19 cellular contexts compared by ENCODE assay signal in genomic region chr4:1414831-1415680, GRCh38. TPM values are rescaled to one million over a fixed set of nuclear protein-coding genes. Genes with fewer than 3 reads are reported as not detected.
A peak's percentile ranks its signal among the peaks of the same experiment; 100 is the strongest.
DNase-seq lines count a peak whose midpoint lies in the region; TF ChIP-seq lines count a peak whose summit lies in the region.
"Had no signal": no experiment of that assay in that cellular context is flagged by ENCODE, and none has a peak within 500 bp of the region (broad histone marks: within the 10 kb centered on the region; RNA-seq: fewer than 3 reads in every experiment).

No MANE protein-coding gene starts in this region.

- TF ChIP-seq CTCF in sigmoid colon (IDR thresholded peaks at IDR 0.05) = no peak

- DNase-seq in activated T-cell treated with anti-CD3 and anti-CD28 coated beads, Interleukin-2, amount 50 U/mL, for 1 hour = peak; percentile 6
- DNase-seq in activated T-cell treated with anti-CD3 and anti-CD28 coated beads for 4 hours = no peak
- DNase-seq in iPS DF 6.9 (ENCODE audit: low read depth, low spot score) = no peak
- peak; percentile 48 for DNase-seq in sigmoid colon
- no peak for DNase-seq in GM19238 (ENCODE audit: insufficient read length, low spot score)
- DNase-seq in SHP77 treated with DMSO at 0.1 percent for 48 hours (lab: John Stamatoyannopoulos, UW) = no peak
- DNase-seq in stimulated activated CD4-positive, alpha-beta T cell treated with anti-CD3 and anti-CD28 coated beads, Interleukin-15, amount 100 ng/mL, for 24 hours = no peak
- DNase-seq: activated CD4-positive, alpha-beta T cell treated with anti-CD3 and anti-CD28 coated beads, Interleukin-2, amount 50 U/mL, for 4 hours; activated naive CD4-positive, alpha-beta T cell; body of pancreas; CD4-positive, alpha-beta T cell; DMS79; NCI-H2029 treated with DMSO at 0.1 percent for 48 hours; NCI-H69 had no signal

- H3K36me3 ChIP-seq in HUES48 (ENCODE audit: control insufficient read depth, insufficient read depth, low read length) (no peaks in the 10 kb centered on the region), iPS DF 6.9 (ENCODE audit: control insufficient read depth, insufficient read depth, low read length) (no peaks in the 10 kb centered on the region), sigmoid colon (no peaks in the 10 kb centered on the region)

- H3K4me3 ChIP-seq in HUES48 (ENCODE audit: low read depth, low read length) (peak overlapping the region; percentile 12; the same call in 1 of the 2 replicates), iPS DF 6.9 (ENCODE audit: low read length) (peak overlapping the region; percentile 1; the same call in 1 of the 2 replicates), sigmoid colon (no peak overlapping the region)
- H3K4me3 ChIP-seq: body of pancreas, skin epidermis had no signal

- intact Hi-C loops in sigmoid colon (cut with DNase I) = no loop called here

- H3K27me3 ChIP-seq in HUES48 (ENCODE audit: control insufficient read depth, insufficient read depth, low read length) (peaks cover 47% of the 10 kb centered on the region), iPS DF 6.9 (ENCODE audit: control insufficient read depth, insufficient read depth, low read length) (no peaks in the 10 kb centered on the region; the same call in 1 of the 2 replicates), sigmoid colon (peaks cover 30 to 96% (median 67%) of the 10 kb centered on the region in 3 donors)

- H3K9ac ChIP-seq in HUES48 (ENCODE audit: low read depth, low read length) = no peak overlapping the region

- H3K9me3 ChIP-seq in HUES48 (ENCODE audit: control insufficient read depth, insufficient read depth, low read length) = no peaks in the 10 kb centered on the region
- H3K9me3 ChIP-seq in iPS DF 6.9 (ENCODE audit: control insufficient read depth, insufficient read depth, low read length) = no peaks in the 10 kb centered on the region
- no peaks in the 10 kb centered on the region for H3K9me3 ChIP-seq in sigmoid colon
- H3K9me3 ChIP-seq: body of pancreas had no signal

- TF ChIP-seq EP300 in sigmoid colon (IDR thresholded peaks at IDR 0.05) = no peak

- no CpG with 5 or more reads among the region's 75 CpGs for WGBS in iPS DF 6.9 (ENCODE audit: insufficient coverage, insufficient read length)
- 38 to 54% methylated on average over 69 to 74 of the region's 75 CpGs for WGBS in sigmoid colon, 2 donors

- H3K4me1 ChIP-seq in HUES48 (ENCODE audit: control insufficient read depth, insufficient read depth, low read length) (no peaks in the 10 kb centered on the region), iPS DF 6.9 (ENCODE audit: control insufficient read depth, insufficient read depth, low read length) (peaks cover 2% of the 10 kb centered on the region), sigmoid colon (peaks cover 0 to 7% (median 3%) of the 10 kb centered on the region in 4 donors)
- H3K4me1 ChIP-seq: body of pancreas had no signal

- no peak for TF ChIP-seq POLR2A in sigmoid colon (IDR thresholded peaks at IDR 0.05)

- H3K27ac ChIP-seq in HUES48 (ENCODE audit: low read depth, low read length) (no peak overlapping the region), iPS DF 6.9 (ENCODE audit: low read length) (no peak overlapping the region), sigmoid colon (no peak overlapping the region)
- H3K27ac ChIP-seq: body of pancreas, skin epidermis had no signal

RNA-seq across cellular contexts. Expression of gene NKX1-1, which starts 8.8 kb away (rescaled TPM):
- total RNA-seq in sigmoid colon = not detected
- not detected for polyA plus RNA-seq in sigmoid colon
- total RNA-seq: body of pancreas; CD4-positive, alpha-beta T cell; esophagus mucosa; mononuclear cell; ureter had no signal

Comparison
In these comparisons a context has a peak if more than half of its experiments do, and no peak if none do; other contexts are left out.
1. DNase-seq: peak in activated T-cell treated with anti-CD3 and anti-CD28 coated beads, Interleukin-2, amount 50 U/mL, for 1 hour (single experiment) and sigmoid colon (single experiment); none in activated T-cell treated with anti-CD3 and anti-CD28 coated beads for 4 hours (single experiment), iPS DF 6.9 (single experiment), GM19238 (single experiment), SHP77 treated with DMSO at 0.1 percent for 48 hours (single experiment) and stimulated activated CD4-positive, alpha-beta T cell treated with anti-CD3 and anti-CD28 coated beads, Interleukin-15, amount 100 ng/mL, for 24 hours (single experiment).
2. H3K4me3 ChIP-seq: peak in HUES48 (single experiment) and iPS DF 6.9 (single experiment); none in sigmoid colon (0 of 4).